Comparison of ENCODE assay signal across 1 cellular context in the genomic region with DNA sequence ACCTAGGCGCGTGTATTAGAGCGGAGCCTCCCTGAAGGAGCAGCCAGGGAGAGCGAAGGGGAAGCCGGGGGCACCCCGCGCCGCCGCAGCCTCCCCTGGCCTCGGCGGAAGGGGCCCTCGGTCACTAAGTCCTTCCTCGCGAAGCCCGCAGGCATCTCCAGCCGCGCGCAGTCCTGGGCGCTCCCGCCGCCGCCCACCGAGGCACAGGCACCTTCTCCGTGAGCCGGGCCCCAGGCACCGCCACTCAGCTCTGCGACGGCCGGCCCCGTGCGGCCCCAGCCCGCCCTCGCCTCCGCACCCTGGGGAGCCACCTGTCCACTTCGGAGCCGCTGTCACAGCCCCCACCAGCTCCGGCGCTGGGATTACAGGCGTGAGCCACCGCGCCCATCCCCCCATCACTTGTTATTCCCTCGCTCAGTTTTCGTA.
TF ChIP-seq lines count a peak whose summit lies in the region.

No MANE protein-coding gene starts in this region.

TF ChIP-seq in WTC11, 78 proteins besides CTCF, POLR2A, EP300 and RAD21 (continued from another document):
- TF ChIP-seq, protein P1, sequence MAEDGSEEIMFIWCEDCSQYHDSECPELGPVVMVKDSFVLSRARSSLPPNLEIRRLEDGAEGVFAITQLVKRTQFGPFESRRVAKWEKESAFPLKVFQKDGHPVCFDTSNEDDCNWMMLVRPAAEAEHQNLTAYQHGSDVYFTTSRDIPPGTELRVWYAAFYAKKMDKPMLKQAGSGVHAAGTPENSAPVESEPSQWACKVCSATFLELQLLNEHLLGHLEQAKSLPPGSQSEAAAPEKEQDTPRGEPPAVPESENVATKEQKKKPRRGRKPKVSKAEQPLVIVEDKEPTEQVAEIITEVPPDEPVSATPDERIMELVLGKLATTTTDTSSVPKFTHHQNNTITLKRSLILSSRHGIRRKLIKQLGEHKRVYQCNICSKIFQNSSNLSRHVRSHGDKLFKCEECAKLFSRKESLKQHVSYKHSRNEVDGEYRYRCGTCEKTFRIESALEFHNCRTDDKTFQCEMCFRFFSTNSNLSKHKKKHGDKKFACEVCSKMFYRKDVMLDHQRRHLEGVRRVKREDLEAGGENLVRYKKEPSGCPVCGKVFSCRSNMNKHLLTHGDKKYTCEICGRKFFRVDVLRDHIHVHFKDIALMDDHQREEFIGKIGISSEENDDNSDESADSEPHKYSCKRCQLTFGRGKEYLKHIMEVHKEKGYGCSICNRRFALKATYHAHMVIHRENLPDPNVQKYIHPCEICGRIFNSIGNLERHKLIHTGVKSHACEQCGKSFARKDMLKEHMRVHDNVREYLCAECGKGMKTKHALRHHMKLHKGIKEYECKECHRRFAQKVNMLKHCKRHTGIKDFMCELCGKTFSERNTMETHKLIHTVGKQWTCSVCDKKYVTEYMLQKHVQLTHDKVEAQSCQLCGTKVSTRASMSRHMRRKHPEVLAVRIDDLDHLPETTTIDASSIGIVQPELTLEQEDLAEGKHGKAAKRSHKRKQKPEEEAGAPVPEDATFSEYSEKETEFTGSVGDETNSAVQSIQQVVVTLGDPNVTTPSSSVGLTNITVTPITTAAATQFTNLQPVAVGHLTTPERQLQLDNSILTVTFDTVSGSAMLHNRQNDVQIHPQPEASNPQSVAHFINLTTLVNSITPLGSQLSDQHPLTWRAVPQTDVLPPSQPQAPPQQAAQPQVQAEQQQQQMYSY (CRISPR knock-in tag; IDR thresholded peaks at IDR 0.05): no peak
- TF ChIP-seq, protein P2, sequence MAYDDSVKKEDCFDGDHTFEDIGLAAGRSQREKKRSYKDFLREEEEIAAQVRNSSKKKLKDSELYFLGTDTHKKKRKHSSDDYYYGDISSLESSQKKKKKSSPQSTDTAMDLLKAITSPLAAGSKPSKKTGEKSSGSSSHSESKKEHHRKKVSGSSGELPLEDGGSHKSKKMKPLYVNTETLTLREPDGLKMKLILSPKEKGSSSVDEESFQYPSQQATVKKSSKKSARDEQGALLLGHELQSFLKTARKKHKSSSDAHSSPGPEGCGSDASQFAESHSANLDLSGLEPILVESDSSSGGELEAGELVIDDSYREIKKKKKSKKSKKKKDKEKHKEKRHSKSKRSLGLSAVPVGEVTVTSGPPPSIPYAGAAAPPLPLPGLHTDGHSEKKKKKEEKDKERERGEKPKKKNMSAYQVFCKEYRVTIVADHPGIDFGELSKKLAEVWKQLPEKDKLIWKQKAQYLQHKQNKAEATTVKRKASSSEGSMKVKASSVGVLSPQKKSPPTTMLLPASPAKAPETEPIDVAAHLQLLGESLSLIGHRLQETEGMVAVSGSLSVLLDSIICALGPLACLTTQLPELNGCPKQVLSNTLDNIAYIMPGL (CRISPR knock-in tag; IDR thresholded peaks at IDR 0.05): peak; percentile 87
- TF ChIP-seq NFYB (CRISPR knock-in tag; conservative IDR thresholded peaks at IDR 0.05; ENCODE audit: low read depth) (no peak), NR2C2 (CRISPR knock-in tag; IDR thresholded peaks at IDR 0.05) (no peak), PRRX2 (CRISPR knock-in tag; IDR thresholded peaks at IDR 0.05) (no peak)
- TF ChIP-seq, protein P3, sequence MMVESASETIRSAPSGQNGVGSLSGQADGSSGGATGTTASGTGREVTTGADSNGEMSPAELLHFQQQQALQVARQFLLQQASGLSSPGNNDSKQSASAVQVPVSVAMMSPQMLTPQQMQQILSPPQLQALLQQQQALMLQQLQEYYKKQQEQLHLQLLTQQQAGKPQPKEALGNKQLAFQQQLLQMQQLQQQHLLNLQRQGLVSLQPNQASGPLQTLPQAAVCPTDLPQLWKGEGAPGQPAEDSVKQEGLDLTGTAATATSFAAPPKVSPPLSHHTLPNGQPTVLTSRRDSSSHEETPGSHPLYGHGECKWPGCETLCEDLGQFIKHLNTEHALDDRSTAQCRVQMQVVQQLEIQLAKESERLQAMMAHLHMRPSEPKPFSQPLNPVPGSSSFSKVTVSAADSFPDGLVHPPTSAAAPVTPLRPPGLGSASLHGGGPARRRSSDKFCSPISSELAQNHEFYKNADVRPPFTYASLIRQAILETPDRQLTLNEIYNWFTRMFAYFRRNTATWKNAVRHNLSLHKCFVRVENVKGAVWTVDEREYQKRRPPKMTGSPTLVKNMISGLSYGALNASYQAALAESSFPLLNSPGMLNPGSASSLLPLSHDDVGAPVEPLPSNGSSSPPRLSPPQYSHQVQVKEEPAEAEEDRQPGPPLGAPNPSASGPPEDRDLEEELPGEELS (CRISPR knock-in tag; IDR thresholded peaks at IDR 0.05): peak; percentile 51; the same call in 1 of the 2 replicates
TF ChIP-seq in WTC11: peak in this region for 6.
